Comparison of ENCODE assay signal across 22 cellular contexts in the genomic region with DNA sequence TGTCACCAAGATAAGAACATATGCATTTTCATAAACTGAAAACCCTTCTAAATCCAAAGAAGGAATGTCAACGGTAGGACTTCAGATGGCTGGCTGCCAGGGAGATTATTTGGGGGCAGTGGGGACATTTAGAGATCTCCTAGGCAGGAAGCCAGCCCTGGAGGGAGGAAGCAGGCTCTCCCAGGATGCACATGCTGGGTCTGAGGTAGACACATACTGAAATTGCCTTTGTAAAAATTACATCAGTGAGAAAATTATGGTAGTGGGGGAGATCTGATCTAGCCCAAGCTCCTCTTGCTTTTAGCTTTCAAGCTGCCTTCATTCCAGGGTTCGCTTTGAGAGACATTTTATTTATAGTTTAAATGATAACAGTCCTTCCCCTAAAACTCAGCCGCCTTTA. TPM values are rescaled to one million over a fixed set of nuclear protein-coding genes. Genes with fewer than 3 reads are reported as not detected.
DNase-seq lines count a peak whose midpoint lies in the region; ATAC-seq, FAIRE-seq and TF ChIP-seq lines count a peak whose summit lies in the region.
"Had no signal": no experiment of that assay in that cellular context is flagged by ENCODE, and none has a peak within 500 bp of the region (broad histone marks: within the 10 kb centered on the region; RNA-seq: fewer than 3 reads in every experiment).

No MANE protein-coding gene starts in this region.

- no peaks in the 10 kb centered on the region for H4K20me1 ChIP-seq in GM12878 (ENCODE audit: control insufficient read depth, insufficient read depth)

- no peak overlapping the region for H3K9ac ChIP-seq in GM12878 (ENCODE audit: control insufficient read depth, insufficient read depth, low read length)
- H3K9ac ChIP-seq: GM23248 had no signal

- no peak overlapping the region for H3K4me2 ChIP-seq in GM12878 (ENCODE audit: control insufficient read depth, insufficient read depth)
- H3K4me2 ChIP-seq: A549 had no signal

- no peak for TF ChIP-seq EP300 in GM12878 (IDR thresholded peaks at IDR 0.05; ENCODE audit: borderline replicate concordance in 1 of 2, control insufficient read depth in 1 of 2, low read depth in 2 of 2, low read length in 2 of 2)

- H3K4me1 Mint-ChIP-seq in activated naive CD8-positive, alpha-beta T cell treated with anti-CD3 and anti-CD28 coated beads, Interleukin-2, amount 10 ng/mL, durations not matched to agents 7 days and 5 days: peaks cover 4% of the 10 kb centered on the region
- H3K4me1 Mint-ChIP-seq in activated naive CD8-positive, alpha-beta T cell treated with anti-CD3 and anti-CD28 coated beads, Interleukin-2, amount 50 U/mL, for 24 hours: no peaks in the 10 kb centered on the region

- in situ Hi-C loops in GM12878 (cut with MboI): no loop called here

- H3K4me3 Mint-ChIP-seq in activated naive CD8-positive, alpha-beta T cell treated with anti-CD3 and anti-CD28 coated beads, Interleukin-2, amount 10 ng/mL, durations not matched to agents 7 days and 5 days: no peak overlapping the region
- no peak overlapping the region for H3K4me3 Mint-ChIP-seq in activated naive CD8-positive, alpha-beta T cell treated with anti-CD3 and anti-CD28 coated beads, Interleukin-2, amount 50 U/mL, for 24 hours
- H3K4me3 Mint-ChIP-seq: CD4-positive, alpha-beta memory T cell; H9 had no signal

- H2AFZ ChIP-seq in GM12878 (ENCODE audit: control insufficient read depth, low read depth, low read length): no peak overlapping the region
- H2AFZ ChIP-seq: GM23248 had no signal

- CTCF ChIA-PET in GM12878 (lab: Yijun Ruan, JAX): no interaction called here

- POLR2A ChIA-PET in activated naive CD8-positive, alpha-beta T cell treated with anti-CD3 and anti-CD28 coated beads, Interleukin-2, amount 10 ng/mL, durations not matched to agents 7 days and 5 days (lab: Charles Lee): no interaction called here
- POLR2A ChIA-PET in GM12878 (lab: Charles Lee): no interaction called here

- TF ChIP-seq CTCF in GM12865 (IDR thresholded peaks at IDR 0.05; ENCODE audit: insufficient read depth, low read depth, low read length, missing control alignments) (no peak), GM12878 (IDR thresholded peaks at IDR 0.05 in 2 of 3, conservative IDR thresholded peaks at IDR 0.05 in 1 of 3; ENCODE audit: control insufficient read depth in 2 of 3, extremely low read depth in 1 of 3, insufficient read depth in 1 of 3, low read depth in 3 of 3, low read length in 3 of 3) (no peak)

- peaks cover 19% of the 10 kb centered on the region for H3K27me3 Mint-ChIP-seq in activated naive CD8-positive, alpha-beta T cell treated with anti-CD3 and anti-CD28 coated beads, Interleukin-2, amount 10 ng/mL, durations not matched to agents 7 days and 5 days
- no peaks in the 10 kb centered on the region for H3K27me3 Mint-ChIP-seq in activated naive CD8-positive, alpha-beta T cell treated with anti-CD3 and anti-CD28 coated beads, Interleukin-2, amount 50 U/mL, for 24 hours

- TF ChIP-seq POLR2A in GM12878 (IDR thresholded peaks at IDR 0.05; ENCODE audit: low read depth, low read length): no peak

- no peak for FAIRE-seq in GM12878 (lab: Jason Lieb, UNC)
- FAIRE-seq: A549, GM19239 had no signal

- ATAC-seq in activated naive CD8-positive, alpha-beta T cell treated with anti-CD3 and anti-CD28 coated beads, Interleukin-2, amount 10 ng/mL, durations not matched to agents 7 days and 5 days (ENCODE audit: low read depth): peak; percentile 45
- no peak for ATAC-seq in activated naive CD8-positive, alpha-beta T cell treated with anti-CD3 and anti-CD28 coated beads, Interleukin-2, amount 50 U/mL, for 24 hours
- peak; percentile 78 for ATAC-seq in HG02610 (IDR thresholded peaks at IDR 0.05; ENCODE audit: unreplicated experiment)
- peak; percentile 28; the same call in 1 of the 3 replicates for ATAC-seq in GM12878
- ATAC-seq in HG03342 (IDR thresholded peaks at IDR 0.05; ENCODE audit: unreplicated experiment): no peak
- ATAC-seq: A549, HCT116 had no signal

- no peaks in the 10 kb centered on the region for H3K4me1 ChIP-seq in GM12878 (ENCODE audit: control insufficient read depth, insufficient read depth, low read length)
- H3K4me1 ChIP-seq: A549 had no signal

- no TSS peak for BruUV-seq in GM12878 (replicated peaks; lab: Mats Ljungman, UMichigan)

- no peak for DNase-seq in activated naive CD8-positive, alpha-beta T cell treated with anti-CD3 and anti-CD28 coated beads, Interleukin-2, amount 10 ng/mL, durations not matched to agents 7 days and 5 days
- DNase-seq in activated naive CD8-positive, alpha-beta T cell treated with anti-CD3 and anti-CD28 coated beads, Interleukin-2, amount 50 U/mL, for 24 hours: no peak
- DNase-seq in GM12865 (ENCODE audit: low read depth) (peak; percentile 21), GM12878 (ENCODE audit: low read depth, low spot score) (no peak), AG08396 (ENCODE audit: low spot score) (no peak)
- DNase-seq: 8988T; ACHN; C1 segment of cervical spinal cord; Calu3; CD4-positive, alpha-beta memory T cell; COR-L47; DMS53; DMS79 treated with DMSO at 0.1 percent for 48 hours; GF-D8; GM23248; H9 had no signal

- peak overlapping the region; percentile 27 for H3K27ac Mint-ChIP-seq in activated naive CD8-positive, alpha-beta T cell treated with anti-CD3 and anti-CD28 coated beads, Interleukin-2, amount 10 ng/mL, durations not matched to agents 7 days and 5 days
- no peak overlapping the region for H3K27ac Mint-ChIP-seq in activated naive CD8-positive, alpha-beta T cell treated with anti-CD3 and anti-CD28 coated beads, Interleukin-2, amount 50 U/mL, for 24 hours
- H3K27ac Mint-ChIP-seq: CD4-positive, alpha-beta memory T cell had no signal

- no peak for TF ChIP-seq RAD21 in GM12878 (IDR thresholded peaks at IDR 0.05; ENCODE audit: insufficient read depth, low read depth, low read length)

- H3K79me2 ChIP-seq in GM12878 (ENCODE audit: control insufficient read depth, insufficient read depth, low read length): no peaks in the 10 kb centered on the region

- WGBS in GM12878 (ENCODE audit: insufficient coverage, insufficient replicate concordance, low lambda C conversion rate, missing lambda C conversion rate): 33% methylated on average over 3 of the region's 3 CpGs

- SMC1A ChIA-PET in GM12878 (lab: Charles Lee; ENCODE audit: uncharacterized antibody, unreplicated experiment): no interaction called here

- H3K36me3 Mint-ChIP-seq in activated naive CD8-positive, alpha-beta T cell treated with anti-CD3 and anti-CD28 coated beads, Interleukin-2, amount 10 ng/mL, durations not matched to agents 7 days and 5 days: no peaks in the 10 kb centered on the region
- no peaks in the 10 kb centered on the region for H3K36me3 Mint-ChIP-seq in activated naive CD8-positive, alpha-beta T cell treated with anti-CD3 and anti-CD28 coated beads, Interleukin-2, amount 50 U/mL, for 24 hours (ENCODE audit: low read depth)
- H3K36me3 Mint-ChIP-seq: CD4-positive, alpha-beta memory T cell had no signal

- no peak overlapping the region for H3K4me3 ChIP-seq in GM12865 (ENCODE audit: low read depth, low read length)
- no peak overlapping the region for H3K4me3 ChIP-seq in GM12878
- H3K4me3 ChIP-seq: A549, GM23248 had no signal

- RAD21 ChIA-PET in GM12878 (lab: Charles Lee; ENCODE audit: unreplicated experiment): no interaction called here

- intact Hi-C loops in GM12878 (cut with micrococcal nuclease; ENCODE audit: unreplicated experiment): no loop called here

- no peaks in the 10 kb centered on the region for H3K36me3 ChIP-seq in GM12878 (ENCODE audit: control insufficient read depth in 2 of 2, insufficient read depth in 2 of 2, low read length in 1 of 2)

- H3K9me3 ChIP-seq in GM12878 (replicated peaks; ENCODE audit: control insufficient read depth, insufficient read depth, low read length): no peaks in the 10 kb centered on the region
- H3K9me3 ChIP-seq: A549 had no signal

- H3K27ac ChIP-seq in GM12878 (ENCODE audit: control insufficient read depth, insufficient read depth): no peak overlapping the region
- H3K27ac ChIP-seq: A549, GM23248 had no signal

- H3K9me3 Mint-ChIP-seq in activated naive CD8-positive, alpha-beta T cell treated with anti-CD3 and anti-CD28 coated beads, Interleukin-2, amount 10 ng/mL, durations not matched to agents 7 days and 5 days: no peaks in the 10 kb centered on the region
- no peaks in the 10 kb centered on the region for H3K9me3 Mint-ChIP-seq in activated naive CD8-positive, alpha-beta T cell treated with anti-CD3 and anti-CD28 coated beads, Interleukin-2, amount 50 U/mL, for 24 hours
- H3K9me3 Mint-ChIP-seq: H9 had no signal

- H3K27me3 ChIP-seq in GM12878 (replicated peaks in 1 of 2; ENCODE audit: control insufficient read depth in 2 of 2, insufficient read depth in 2 of 2, low read length in 1 of 2): no peaks in the 10 kb centered on the region

RNA-seq across cellular contexts. Expression of a gene that starts 24.1 kb away (rescaled TPM):
- not detected for total RNA-seq in activated naive CD8-positive, alpha-beta T cell treated with anti-CD3 and anti-CD28 coated beads, Interleukin-2, amount 10 ng/mL, durations not matched to agents 7 days and 5 days
- total RNA-seq in GM12878 (2013; cell fraction: nucleolus; rRNA removed): not detected in 2 replicates
- not detected in 2 replicates for total RNA-seq in GM12878 (2014; rRNA removed)
- total RNA-seq in GM12878 (2014; rRNA removed; fragmentation: Illumina TruSeq; extraction: Trizol): not detected in 2 replicates
- 0.13 TPM in 1 of 2 replicates, not detected in the other for total RNA-seq in GM12878 (2021)
- not detected for polyA plus RNA-seq in GM12878 (2011; ENCODE audit: low read depth)
- 0.03 and 0.04 TPM in 2 replicates for polyA plus RNA-seq in GM12878 (2011; rRNA removed)
- not detected in 2 replicates for polyA plus RNA-seq in GM12878 (2011; cell fraction: cytosol; rRNA removed)
- polyA plus RNA-seq in GM12878 (2011; cell fraction: nucleus; rRNA removed): not detected in 2 replicates
- not detected in 2 replicates for polyA plus RNA-seq in GM12878 (2012)
- polyA plus RNA-seq in GM12878 (2014; fragmentation: Illumina TruSeq; extraction: Trizol): 0.03 and 0.19 TPM in 2 replicates
- under 1 TPM; 0.04 to 0.14 TPM for polyA plus RNA-seq in GM12878 (2014; fragmentation: Nextera tagmentation; extraction: Ambion mirVana)
- polyA plus RNA-seq in GM12878 (2014; rRNA removed): 0.06 TPM in 2 replicates
- under 1 TPM in 1 of 2 experiments, not detected in 1; 0.06 TPM for polyA plus RNA-seq in GM12878 (2016; fragmentation: Nextera tagmentation; extraction: Ambion mirVana)
- polyA minus RNA-seq in GM12878 (2011; rRNA and poly(A)+ RNA removed): 0.22 TPM in 1 of 2 replicates, not detected in the other
- polyA minus RNA-seq in GM12878 (2011; cell fraction: cytosol; rRNA and poly(A)+ RNA removed): not detected in 2 replicates
- polyA minus RNA-seq in GM12878 (2011; cell fraction: nucleus; rRNA and poly(A)+ RNA removed): not detected in 2 replicates
- total RNA-seq: Calu3; CD4-positive, alpha-beta memory T cell; H4; H9 had no signal
- polyA plus RNA-seq: CD4-positive, alpha-beta memory T cell had no signal

RNA-seq across cellular contexts. Expression of a gene that starts 31.0 kb away (rescaled TPM):
- 10 to 100 TPM; 16.8 to 20.9 TPM for total RNA-seq in activated naive CD8-positive, alpha-beta T cell treated with anti-CD3 and anti-CD28 coated beads, Interleukin-2, amount 10 ng/mL, durations not matched to agents 7 days and 5 days
- total RNA-seq in GM12878 (2013; cell fraction: nucleolus; rRNA removed): 25.4 and 36.4 TPM in 2 replicates
- 17.7 and 25.4 TPM in 2 replicates for total RNA-seq in GM12878 (2014; rRNA removed)
- total RNA-seq in GM12878 (2014; rRNA removed; fragmentation: Illumina TruSeq; extraction: Trizol): 26.1 and 29.7 TPM in 2 replicates
- 21.0 and 23.8 TPM in 2 replicates for total RNA-seq in GM12878 (2021)
- polyA plus RNA-seq in GM12878 (2011; ENCODE audit: low read depth): 5.9 TPM
- 15.0 and 16.8 TPM in 2 replicates for polyA plus RNA-seq in GM12878 (2011; rRNA removed)
- polyA plus RNA-seq in GM12878 (2011; cell fraction: cytosol; rRNA removed): 10.4 and 10.6 TPM in 2 replicates
- 14.0 and 15.0 TPM in 2 replicates for polyA plus RNA-seq in GM12878 (2011; cell fraction: nucleus; rRNA removed)
- polyA plus RNA-seq in GM12878 (2012): 6.7 and 8.7 TPM in 2 replicates
- polyA plus RNA-seq in GM12878 (2014; fragmentation: Illumina TruSeq; extraction: Trizol): 28.9 and 36.1 TPM in 2 replicates
- polyA plus RNA-seq in GM12878 (2014; fragmentation: Nextera tagmentation; extraction: Ambion mirVana): 10 to 100 TPM; 34.9 to 39.0 TPM
- polyA plus RNA-seq in GM12878 (2014; rRNA removed): 17.6 and 20.6 TPM in 2 replicates
- polyA plus RNA-seq in GM12878 (2016; fragmentation: Nextera tagmentation; extraction: Ambion mirVana): 10 to 100 TPM; 43.4 to 43.7 TPM
- 12.0 and 14.9 TPM in 2 replicates for polyA minus RNA-seq in GM12878 (2011; rRNA and poly(A)+ RNA removed)
- 2.0 and 5.5 TPM in 2 replicates for polyA minus RNA-seq in GM12878 (2011; cell fraction: cytosol; rRNA and poly(A)+ RNA removed)
- 6.6 and 10.6 TPM in 2 replicates for polyA minus RNA-seq in GM12878 (2011; cell fraction: nucleus; rRNA and poly(A)+ RNA removed)

Comparison
In these comparisons a context has a peak if more than half of its experiments do, and no peak if none do; other contexts are left out.
1. ATAC-seq: peak in activated naive CD8-positive, alpha-beta T cell treated with anti-CD3 and anti-CD28 coated beads, Interleukin-2, amount 10 ng/mL, durations not matched to agents 7 days and 5 days (single experiment), HG02610 (single experiment) and GM12878 (single experiment); none in activated naive CD8-positive, alpha-beta T cell treated with anti-CD3 and anti-CD28 coated beads, Interleukin-2, amount 50 U/mL, for 24 hours (single experiment) and HG03342 (single experiment).